In genomic region chr20:37881601-37882343, GRCh38 we compare ENCODE assay signal across 1 cellular context.
A peak's percentile ranks its signal among the peaks of the same experiment; 100 is the strongest.
TF ChIP-seq lines count a peak whose summit lies in the region.

No MANE protein-coding gene starts in this region.

TF ChIP-seq in HepG2, 621 proteins besides CTCF, POLR2A, EP300 and RAD21 (continued from another document and continues in another):
- TF ChIP-seq MXD3 (CRISPR knock-in tag; IDR thresholded peaks at IDR 0.05): peak; percentile 62; the same call in 1 of the 2 replicates
- no peak for TF ChIP-seq DR1 (CRISPR knock-in tag; IDR thresholded peaks at IDR 0.05)
- TF ChIP-seq, protein P1, sequence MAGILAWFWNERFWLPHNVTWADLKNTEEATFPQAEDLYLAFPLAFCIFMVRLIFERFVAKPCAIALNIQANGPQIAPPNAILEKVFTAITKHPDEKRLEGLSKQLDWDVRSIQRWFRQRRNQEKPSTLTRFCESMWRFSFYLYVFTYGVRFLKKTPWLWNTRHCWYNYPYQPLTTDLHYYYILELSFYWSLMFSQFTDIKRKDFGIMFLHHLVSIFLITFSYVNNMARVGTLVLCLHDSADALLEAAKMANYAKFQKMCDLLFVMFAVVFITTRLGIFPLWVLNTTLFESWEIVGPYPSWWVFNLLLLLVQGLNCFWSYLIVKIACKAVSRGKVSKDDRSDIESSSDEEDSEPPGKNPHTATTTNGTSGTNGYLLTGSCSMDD (CRISPR knock-in tag; IDR thresholded peaks at IDR 0.05): no peak
- peak; percentile 84; the same call in 1 of the 2 replicates for TF ChIP-seq FOXC1 (CRISPR knock-in tag; IDR thresholded peaks at IDR 0.05; ENCODE audit: borderline replicate concordance)
- TF ChIP-seq JDP2 (CRISPR knock-in tag; IDR thresholded peaks at IDR 0.05; ENCODE audit: borderline replicate concordance): no peak
- TF ChIP-seq SIX1 (CRISPR knock-in tag; IDR thresholded peaks at IDR 0.05; ENCODE audit: borderline replicate concordance): no peak
- no peak for TF ChIP-seq KDM3A (CRISPR knock-in tag; IDR thresholded peaks at IDR 0.05; ENCODE audit: low read depth)
- no peak for TF ChIP-seq DPF2 (CRISPR knock-in tag; IDR thresholded peaks at IDR 0.05; ENCODE audit: borderline replicate concordance, low read depth)
- peak; percentile 91; the same call in 1 of the 2 replicates for TF ChIP-seq NR1H2 (CRISPR knock-in tag; IDR thresholded peaks at IDR 0.05; ENCODE audit: borderline replicate concordance, low read depth)
- 0 out of 2 replicates have a peak, but pooled peaks have one; percentile 13 for TF ChIP-seq ZNF761 (CRISPR knock-in tag; conservative IDR thresholded peaks at IDR 0.05)
- TF ChIP-seq SMARCE1 (IDR thresholded peaks at IDR 0.05; ENCODE audit: borderline replicate concordance): no peak
- TF ChIP-seq KIAA2018 (CRISPR knock-in tag; IDR thresholded peaks at IDR 0.05; ENCODE audit: borderline replicate concordance): no peak
- TF ChIP-seq, protein P2, sequence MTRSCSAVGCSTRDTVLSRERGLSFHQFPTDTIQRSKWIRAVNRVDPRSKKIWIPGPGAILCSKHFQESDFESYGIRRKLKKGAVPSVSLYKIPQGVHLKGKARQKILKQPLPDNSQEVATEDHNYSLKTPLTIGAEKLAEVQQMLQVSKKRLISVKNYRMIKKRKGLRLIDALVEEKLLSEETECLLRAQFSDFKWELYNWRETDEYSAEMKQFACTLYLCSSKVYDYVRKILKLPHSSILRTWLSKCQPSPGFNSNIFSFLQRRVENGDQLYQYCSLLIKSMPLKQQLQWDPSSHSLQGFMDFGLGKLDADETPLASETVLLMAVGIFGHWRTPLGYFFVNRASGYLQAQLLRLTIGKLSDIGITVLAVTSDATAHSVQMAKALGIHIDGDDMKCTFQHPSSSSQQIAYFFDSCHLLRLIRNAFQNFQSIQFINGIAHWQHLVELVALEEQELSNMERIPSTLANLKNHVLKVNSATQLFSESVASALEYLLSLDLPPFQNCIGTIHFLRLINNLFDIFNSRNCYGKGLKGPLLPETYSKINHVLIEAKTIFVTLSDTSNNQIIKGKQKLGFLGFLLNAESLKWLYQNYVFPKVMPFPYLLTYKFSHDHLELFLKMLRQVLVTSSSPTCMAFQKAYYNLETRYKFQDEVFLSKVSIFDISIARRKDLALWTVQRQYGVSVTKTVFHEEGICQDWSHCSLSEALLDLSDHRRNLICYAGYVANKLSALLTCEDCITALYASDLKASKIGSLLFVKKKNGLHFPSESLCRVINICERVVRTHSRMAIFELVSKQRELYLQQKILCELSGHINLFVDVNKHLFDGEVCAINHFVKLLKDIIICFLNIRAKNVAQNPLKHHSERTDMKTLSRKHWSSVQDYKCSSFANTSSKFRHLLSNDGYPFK (CRISPR knock-in tag; IDR thresholded peaks at IDR 0.05; ENCODE audit: borderline replicate concordance): peak; percentile 70
- no peak for TF ChIP-seq LCORL (IDR thresholded peaks at IDR 0.05)
- no peak for TF ChIP-seq LCORL (CRISPR knock-in tag; IDR thresholded peaks at IDR 0.05)
- TF ChIP-seq, protein P3, sequence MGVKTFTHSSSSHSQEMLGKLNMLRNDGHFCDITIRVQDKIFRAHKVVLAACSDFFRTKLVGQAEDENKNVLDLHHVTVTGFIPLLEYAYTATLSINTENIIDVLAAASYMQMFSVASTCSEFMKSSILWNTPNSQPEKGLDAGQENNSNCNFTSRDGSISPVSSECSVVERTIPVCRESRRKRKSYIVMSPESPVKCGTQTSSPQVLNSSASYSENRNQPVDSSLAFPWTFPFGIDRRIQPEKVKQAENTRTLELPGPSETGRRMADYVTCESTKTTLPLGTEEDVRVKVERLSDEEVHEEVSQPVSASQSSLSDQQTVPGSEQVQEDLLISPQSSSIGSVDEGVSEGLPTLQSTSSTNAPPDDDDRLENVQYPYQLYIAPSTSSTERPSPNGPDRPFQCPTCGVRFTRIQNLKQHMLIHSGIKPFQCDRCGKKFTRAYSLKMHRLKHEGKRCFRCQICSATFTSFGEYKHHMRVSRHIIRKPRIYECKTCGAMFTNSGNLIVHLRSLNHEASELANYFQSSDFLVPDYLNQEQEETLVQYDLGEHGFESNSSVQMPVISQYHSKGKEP (CRISPR knock-in tag; IDR thresholded peaks at IDR 0.05): no peak
- TF ChIP-seq FOXK2 (IDR thresholded peaks at IDR 0.05): no peak
- TF ChIP-seq, protein P4, sequence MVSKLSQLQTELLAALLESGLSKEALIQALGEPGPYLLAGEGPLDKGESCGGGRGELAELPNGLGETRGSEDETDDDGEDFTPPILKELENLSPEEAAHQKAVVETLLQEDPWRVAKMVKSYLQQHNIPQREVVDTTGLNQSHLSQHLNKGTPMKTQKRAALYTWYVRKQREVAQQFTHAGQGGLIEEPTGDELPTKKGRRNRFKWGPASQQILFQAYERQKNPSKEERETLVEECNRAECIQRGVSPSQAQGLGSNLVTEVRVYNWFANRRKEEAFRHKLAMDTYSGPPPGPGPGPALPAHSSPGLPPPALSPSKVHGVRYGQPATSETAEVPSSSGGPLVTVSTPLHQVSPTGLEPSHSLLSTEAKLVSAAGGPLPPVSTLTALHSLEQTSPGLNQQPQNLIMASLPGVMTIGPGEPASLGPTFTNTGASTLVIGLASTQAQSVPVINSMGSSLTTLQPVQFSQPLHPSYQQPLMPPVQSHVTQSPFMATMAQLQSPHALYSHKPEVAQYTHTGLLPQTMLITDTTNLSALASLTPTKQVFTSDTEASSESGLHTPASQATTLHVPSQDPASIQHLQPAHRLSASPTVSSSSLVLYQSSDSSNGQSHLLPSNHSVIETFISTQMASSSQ (IDR thresholded peaks at IDR 0.05; ENCODE audit: low read depth): no peak
- TF ChIP-seq, protein P4 (CRISPR knock-in tag; IDR thresholded peaks at IDR 0.05; ENCODE audit: borderline replicate concordance): no peak
- no peak for TF ChIP-seq ZNF235 (CRISPR knock-in tag; IDR thresholded peaks at IDR 0.05; ENCODE audit: borderline replicate concordance)
- 0 out of 2 replicates have a peak, but pooled peaks have one; percentile 50 for TF ChIP-seq ZC3H13 (CRISPR knock-in tag; IDR thresholded peaks at IDR 0.05)
- TF ChIP-seq, protein P5, sequence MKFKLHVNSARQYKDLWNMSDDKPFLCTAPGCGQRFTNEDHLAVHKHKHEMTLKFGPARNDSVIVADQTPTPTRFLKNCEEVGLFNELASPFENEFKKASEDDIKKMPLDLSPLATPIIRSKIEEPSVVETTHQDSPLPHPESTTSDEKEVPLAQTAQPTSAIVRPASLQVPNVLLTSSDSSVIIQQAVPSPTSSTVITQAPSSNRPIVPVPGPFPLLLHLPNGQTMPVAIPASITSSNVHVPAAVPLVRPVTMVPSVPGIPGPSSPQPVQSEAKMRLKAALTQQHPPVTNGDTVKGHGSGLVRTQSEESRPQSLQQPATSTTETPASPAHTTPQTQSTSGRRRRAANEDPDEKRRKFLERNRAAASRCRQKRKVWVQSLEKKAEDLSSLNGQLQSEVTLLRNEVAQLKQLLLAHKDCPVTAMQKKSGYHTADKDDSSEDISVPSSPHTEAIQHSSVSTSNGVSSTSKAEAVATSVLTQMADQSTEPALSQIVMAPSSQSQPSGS (CRISPR knock-in tag; IDR thresholded peaks at IDR 0.05): no peak
- TF ChIP-seq, protein P6, sequence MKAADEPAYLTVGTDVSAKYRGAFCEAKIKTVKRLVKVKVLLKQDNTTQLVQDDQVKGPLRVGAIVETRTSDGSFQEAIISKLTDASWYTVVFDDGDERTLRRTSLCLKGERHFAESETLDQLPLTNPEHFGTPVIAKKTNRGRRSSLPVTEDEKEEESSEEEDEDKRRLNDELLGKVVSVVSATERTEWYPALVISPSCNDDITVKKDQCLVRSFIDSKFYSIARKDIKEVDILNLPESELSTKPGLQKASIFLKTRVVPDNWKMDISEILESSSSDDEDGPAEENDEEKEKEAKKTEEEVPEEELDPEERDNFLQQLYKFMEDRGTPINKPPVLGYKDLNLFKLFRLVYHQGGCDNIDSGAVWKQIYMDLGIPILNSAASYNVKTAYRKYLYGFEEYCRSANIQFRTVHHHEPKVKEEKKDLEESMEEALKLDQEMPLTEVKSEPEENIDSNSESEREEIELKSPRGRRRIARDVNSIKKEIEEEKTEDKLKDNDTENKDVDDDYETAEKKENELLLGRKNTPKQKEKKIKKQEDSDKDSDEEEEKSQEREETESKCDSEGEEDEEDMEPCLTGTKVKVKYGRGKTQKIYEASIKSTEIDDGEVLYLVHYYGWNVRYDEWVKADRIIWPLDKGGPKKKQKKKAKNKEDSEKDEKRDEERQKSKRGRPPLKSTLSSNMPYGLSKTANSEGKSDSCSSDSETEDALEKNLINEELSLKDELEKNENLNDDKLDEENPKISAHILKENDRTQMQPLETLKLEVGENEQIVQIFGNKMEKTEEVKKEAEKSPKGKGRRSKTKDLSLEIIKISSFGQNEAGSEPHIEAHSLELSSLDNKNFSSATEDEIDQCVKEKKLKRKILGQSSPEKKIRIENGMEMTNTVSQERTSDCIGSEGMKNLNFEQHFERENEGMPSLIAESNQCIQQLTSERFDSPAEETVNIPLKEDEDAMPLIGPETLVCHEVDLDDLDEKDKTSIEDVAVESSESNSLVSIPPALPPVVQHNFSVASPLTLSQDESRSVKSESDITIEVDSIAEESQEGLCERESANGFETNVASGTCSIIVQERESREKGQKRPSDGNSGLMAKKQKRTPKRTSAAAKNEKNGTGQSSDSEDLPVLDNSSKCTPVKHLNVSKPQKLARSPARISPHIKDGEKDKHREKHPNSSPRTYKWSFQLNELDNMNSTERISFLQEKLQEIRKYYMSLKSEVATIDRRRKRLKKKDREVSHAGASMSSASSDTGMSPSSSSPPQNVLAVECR (CRISPR knock-in tag; IDR thresholded peaks at IDR 0.05; ENCODE audit: borderline replicate concordance): 0 out of 2 replicates have a peak, but pooled peaks have one; percentile 10
- no peak for TF ChIP-seq PCBP2 (optimal IDR thresholded peaks at IDR 0.05; ENCODE audit: low read depth, low read length, poor library complexity, severe bottlenecking)
- TF ChIP-seq ZFYVE20 (CRISPR knock-in tag; IDR thresholded peaks at IDR 0.05; ENCODE audit: borderline replicate concordance, low read depth): 0 out of 2 replicates have a peak, but pooled peaks have one; percentile 44
- no peak for TF ChIP-seq ATF7 (IDR thresholded peaks at IDR 0.05)
- no peak for TF ChIP-seq ATF7 (CRISPR knock-in tag; IDR thresholded peaks at IDR 0.05)
- no peak for TF ChIP-seq PAX8 (CRISPR knock-in tag; IDR thresholded peaks at IDR 0.05; ENCODE audit: borderline replicate concordance)
- no peak for TF ChIP-seq PITX1 (CRISPR knock-in tag; IDR thresholded peaks at IDR 0.05)
